In the genomic region with DNA sequence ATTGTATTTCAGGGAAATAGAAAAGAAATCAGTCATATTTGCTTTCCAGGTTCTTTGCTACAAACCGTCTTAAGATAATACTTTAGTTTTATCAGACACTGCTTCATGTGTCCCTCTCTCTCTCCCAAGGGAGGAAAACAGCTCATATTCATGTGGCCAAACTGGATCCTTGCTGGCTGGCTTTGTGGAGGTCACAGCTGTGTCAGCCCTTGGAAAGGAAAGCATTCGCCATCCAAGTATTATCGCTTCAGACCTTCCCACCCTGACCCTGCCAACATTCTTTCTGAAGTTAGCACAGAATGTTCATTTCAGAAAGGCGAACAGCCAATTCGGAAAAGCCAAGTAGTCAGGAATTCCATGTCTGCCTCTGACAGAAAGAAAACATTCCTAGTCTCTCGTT, we compare ENCODE assay signal across 14 cellular contexts.
DNase-seq lines count a peak whose midpoint lies in the region; TF ChIP-seq lines count a peak whose summit lies in the region.
"Had no signal": no experiment of that assay in that cellular context is flagged by ENCODE, and none has a peak within 500 bp of the region (broad histone marks: within the 10 kb centered on the region; RNA-seq: fewer than 3 reads in every experiment).

No MANE protein-coding gene starts in this region.

- H3K27me3 ChIP-seq in right atrium auricular region (no peaks in the 10 kb centered on the region), prostate gland (replicated peaks; ENCODE audit: insufficient read depth) (no peaks in the 10 kb centered on the region)

- H3K36me3 Mint-ChIP-seq in glutamatergic neuron (ENCODE audit: unreplicated experiment): peaks cover 5% of the 10 kb centered on the region

- peak; percentile 50 for DNase-seq in AG08396 (ENCODE audit: low spot score)
- peak in 2 of 61 donors; percentile 3 to 5 for DNase-seq in caudate nucleus (lab: John Stamatoyannopoulos, UW)
- DNase-seq in right atrium auricular region (ENCODE audit: low spot score): peak; percentile 91
- peak; percentile 32 for DNase-seq in prostate gland (ENCODE audit: low spot score)
- DNase-seq in NCI-H1930 (lab: John Stamatoyannopoulos, UW): no peak
- DNase-seq in NK-92 treated with Interleukin-12 subunit alpha and Interleukin-12 subunit beta, amount 100 ng/mL, for 24 hours (lab: John Stamatoyannopoulos, UW): no peak
- no peak for DNase-seq in DMS 273 (lab: John Stamatoyannopoulos, UW; ENCODE audit: unreplicated experiment)
- DNase-seq in glutamatergic neuron: no peak
- DNase-seq: ACHN; activated T-cell treated with anti-CD3 and anti-CD28 coated beads, Interleukin-2, amount 50 U/mL, for 48 hours; GDM1; NCI-H1694; occipital lobe; PC-3 had no signal

- TF ChIP-seq CTCF in right atrium auricular region (IDR thresholded peaks at IDR 0.05) (no peak), prostate gland (IDR thresholded peaks at IDR 0.05) (no peak), glutamatergic neuron (IDR thresholded peaks at IDR 0.05; ENCODE audit: partially characterized antibody, unreplicated experiment) (no peak)

- H3K36me3 ChIP-seq in right atrium auricular region (no peaks in the 10 kb centered on the region), prostate gland (no peaks in the 10 kb centered on the region)

- no peaks in the 10 kb centered on the region for H3K27me3 Mint-ChIP-seq in glutamatergic neuron (ENCODE audit: unreplicated experiment)

- peaks cover 0 to 58% of the 10 kb centered on the region in 2 donors for H3K4me1 ChIP-seq in right atrium auricular region
- H3K4me1 ChIP-seq in prostate gland (replicated peaks): peaks cover 3% of the 10 kb centered on the region

- peaks cover 4% of the 10 kb centered on the region for H3K4me1 Mint-ChIP-seq in glutamatergic neuron (ENCODE audit: low read depth, unreplicated experiment)

- H3K9me3 ChIP-seq in right atrium auricular region (no peaks in the 10 kb centered on the region), prostate gland (no peaks in the 10 kb centered on the region)

- peak overlapping the region; percentile 45 for H3K27ac ChIP-seq in caudate nucleus (ENCODE audit: low read depth, low read length)
- peak overlapping the region; percentile 80 to 92 for H3K27ac ChIP-seq in right atrium auricular region
- H3K27ac ChIP-seq in prostate gland: peak overlapping the region; percentile 60 to 63

- WGBS in prostate gland: 44% methylated on average over 6 of the region's 6 CpGs

- H3K9me3 Mint-ChIP-seq in glutamatergic neuron (ENCODE audit: unreplicated experiment): no peaks in the 10 kb centered on the region

- no peak for TF ChIP-seq POLR2A in prostate gland (IDR thresholded peaks at IDR 0.05)

- no peak overlapping the region for H3K4me3 Mint-ChIP-seq in glutamatergic neuron (ENCODE audit: unreplicated experiment)

- intact Hi-C loops in prostate gland (cut with DNase I): loop anchor here (2.0 kb wide), 1 partner anchor 61 kb away; no protein-coding TSS in a partner anchor

- H3K27ac Mint-ChIP-seq in glutamatergic neuron (ENCODE audit: unreplicated experiment): no peak overlapping the region

- no peak overlapping the region for H3K4me3 ChIP-seq in right atrium auricular region
- H3K4me3 ChIP-seq in prostate gland: no peak overlapping the region

Comparison
In these comparisons a context has a peak if more than half of its experiments do, and no peak if none do; other contexts are left out.
1. DNase-seq: peak in AG08396 (single experiment), right atrium auricular region (single experiment) and prostate gland (single experiment); none in NCI-H1930 (0 of 2), NK-92 treated with Interleukin-12 subunit alpha and Interleukin-12 subunit beta, amount 100 ng/mL, for 24 hours (single experiment), DMS 273 (single experiment) and glutamatergic neuron (single experiment).
2. Peak in every context shown above with its lines, with median percentiles within 50 percentile points of each other: H3K27ac ChIP-seq.